In genomic region chr6:132780770-132781371, GRCh38 we compare ENCODE assay signal across 9 cellular contexts. TPM values are rescaled to one million over a fixed set of nuclear protein-coding genes. Genes with fewer than 3 reads are reported as not detected.
DNase-seq lines count a peak whose midpoint lies in the region; ATAC-seq and TF ChIP-seq lines count a peak whose summit lies in the region.
"Had no signal": no experiment of that assay in that cellular context is flagged by ENCODE, and none has a peak within 500 bp of the region (broad histone marks: within the 10 kb centered on the region; RNA-seq: fewer than 3 reads in every experiment).

No MANE protein-coding gene starts in this region.

- H3K9me2 ChIP-seq in PC-9 (ENCODE audit: insufficient read depth): no peaks in the 10 kb centered on the region; the same call in 1 of the 2 replicates

- H3K27ac Mint-ChIP-seq in activated T-helper 1 cell treated with anti-CD3 and anti-CD28 coated beads, Interleukin-12 subunit alpha, Interleukin-12 subunit beta, Interleukin-2, Interleukin-4 antibody, amounts not matched to agents 30 ng/mL and 10 ng/mL and 1 ng/mL, durations not matched to agents 14 hours and 24 hours and 36 hours: no peak overlapping the region
- H3K27ac Mint-ChIP-seq: stimulated activated naive CD8-positive, alpha-beta T cell treated with anti-CD3 and anti-CD28 coated beads, Interleukin-15, Interleukin-2, amounts not matched to agents 100 ng/mL and 50 ng/mL, for 24 hours had no signal

- H3K4me2 ChIP-seq in PC-9: no peak overlapping the region

- H3K4me3 Mint-ChIP-seq in activated T-helper 1 cell treated with anti-CD3 and anti-CD28 coated beads, Interleukin-12 subunit alpha, Interleukin-12 subunit beta, Interleukin-2, Interleukin-4 antibody, amounts not matched to agents 30 ng/mL and 10 ng/mL and 1 ng/mL, durations not matched to agents 14 hours and 24 hours and 36 hours: no peak overlapping the region
- H3K4me3 Mint-ChIP-seq: stimulated activated naive CD8-positive, alpha-beta T cell treated with anti-CD3 and anti-CD28 coated beads, Interleukin-15, Interleukin-2, amounts not matched to agents 100 ng/mL and 50 ng/mL, for 24 hours had no signal

- H3K79me2 ChIP-seq in PC-9 (ENCODE audit: low read depth): no peaks in the 10 kb centered on the region

- no peak overlapping the region for H3K27ac ChIP-seq in PC-9

- no peak overlapping the region for H2AFZ ChIP-seq in PC-9

- H3K4me1 Mint-ChIP-seq in activated T-helper 1 cell treated with anti-CD3 and anti-CD28 coated beads, Interleukin-12 subunit alpha, Interleukin-12 subunit beta, Interleukin-2, Interleukin-4 antibody, amounts not matched to agents 30 ng/mL and 10 ng/mL and 1 ng/mL, durations not matched to agents 14 hours and 24 hours and 36 hours (ENCODE audit: low read depth): no peaks in the 10 kb centered on the region

- H3K4me3 ChIP-seq in AG09309 (ENCODE audit: control insufficient read depth, low read depth, low read length) (no peak overlapping the region), PC-9 (no peak overlapping the region), fibroblast of the aortic adventitia (ENCODE audit: low read depth, low read length) (no peak overlapping the region)

- H3F3A ChIP-seq in PC-9 (ENCODE audit: insufficient read depth, low read depth): no peaks in the 10 kb centered on the region

- H3K9me3 Mint-ChIP-seq in activated T-helper 1 cell treated with anti-CD3 and anti-CD28 coated beads, Interleukin-12 subunit alpha, Interleukin-12 subunit beta, Interleukin-2, Interleukin-4 antibody, amounts not matched to agents 30 ng/mL and 10 ng/mL and 1 ng/mL, durations not matched to agents 14 hours and 24 hours and 36 hours: no peaks in the 10 kb centered on the region
- H3K9me3 Mint-ChIP-seq: stimulated activated naive CD8-positive, alpha-beta T cell treated with anti-CD3 and anti-CD28 coated beads, Interleukin-15, Interleukin-2, amounts not matched to agents 100 ng/mL and 50 ng/mL, for 24 hours had no signal

- intact Hi-C loops in PC-9 (cut with micrococcal nuclease; ENCODE audit: unreplicated experiment): loop anchor here (5.0 kb wide), 2 partner anchors 109 to 249 kb away; no protein-coding TSS in a partner anchor
- intact Hi-C loops in activated T-helper 1 cell treated with anti-CD3 and anti-CD28 coated beads, Interleukin-12 subunit alpha, Interleukin-12 subunit beta, Interleukin-2, Interleukin-4 antibody, amounts not matched to agents 30 ng/mL and 10 ng/mL and 1 ng/mL, durations not matched to agents 14 hours and 24 hours and 36 hours (cut with micrococcal nuclease): loop anchor here (5.0 kb wide), 1 partner anchor 114 kb away; no protein-coding TSS in a partner anchor

- no peaks in the 10 kb centered on the region for H4K20me1 ChIP-seq in PC-9 (ENCODE audit: insufficient read depth)

- no peaks in the 10 kb centered on the region for H3K27me3 ChIP-seq in PC-9 (ENCODE audit: insufficient read depth, low read depth)

- POLR2A ChIA-PET in PC-9 (lab: Charles Lee; ENCODE audit: unreplicated experiment): interaction anchor here (0.6 kb wide), 1 partner anchor 39 kb away, joined by 30 read pairs; no protein-coding TSS in a partner anchor

- peaks cover 23% of the 10 kb centered on the region for H3K36me3 ChIP-seq in PC-9 (ENCODE audit: low read depth)

- BruUV-seq in PC-9 (replicated peaks; lab: Mats Ljungman, UMichigan): no TSS peak

- TF ChIP-seq CTCF in AG09309 (IDR thresholded peaks at IDR 0.05; ENCODE audit: control insufficient read depth, insufficient read depth, low read depth, low read length, missing control alignments) (peak; percentile 52), PC-9 (conservative IDR thresholded peaks at IDR 0.05) (peak; percentile 73), fibroblast of the aortic adventitia (IDR thresholded peaks at IDR 0.05; ENCODE audit: insufficient read depth, low read length) (peak; percentile 69)

- CTCF ChIA-PET in PC-9 (lab: Charles Lee): no interaction called here

- peaks cover 2% of the 10 kb centered on the region for H3K36me3 Mint-ChIP-seq in activated T-helper 1 cell treated with anti-CD3 and anti-CD28 coated beads, Interleukin-12 subunit alpha, Interleukin-12 subunit beta, Interleukin-2, Interleukin-4 antibody, amounts not matched to agents 30 ng/mL and 10 ng/mL and 1 ng/mL, durations not matched to agents 14 hours and 24 hours and 36 hours (ENCODE audit: low read depth)

- DNase-seq in AG09309 (ENCODE audit: low read depth) (peak; percentile 17), PC-9 (no peak), fibroblast of the aortic adventitia (ENCODE audit: low read depth) (peak; percentile 52), NCI-H128 (lab: John Stamatoyannopoulos, UW; ENCODE audit: unreplicated experiment) (no peak), NOMO-1 treated with dmso at 0.1 percent for 144 hours (lab: John Stamatoyannopoulos, UW; ENCODE audit: unreplicated experiment) (no peak)
- no peak for DNase-seq in activated T-helper 1 cell treated with anti-CD3 and anti-CD28 coated beads, Interleukin-12 subunit alpha, Interleukin-12 subunit beta, Interleukin-2, Interleukin-4 antibody, amounts not matched to agents 30 ng/mL and 10 ng/mL and 1 ng/mL, durations not matched to agents 14 hours and 24 hours and 36 hours (ENCODE audit: low spot score)

- ATAC-seq in GM21381 (IDR thresholded peaks at IDR 0.05; ENCODE audit: unreplicated experiment) (peak; percentile 70), HG03139 (IDR thresholded peaks at IDR 0.05; ENCODE audit: unreplicated experiment) (no peak)

- no peaks in the 10 kb centered on the region for H3K27me3 Mint-ChIP-seq in activated T-helper 1 cell treated with anti-CD3 and anti-CD28 coated beads, Interleukin-12 subunit alpha, Interleukin-12 subunit beta, Interleukin-2, Interleukin-4 antibody, amounts not matched to agents 30 ng/mL and 10 ng/mL and 1 ng/mL, durations not matched to agents 14 hours and 24 hours and 36 hours (ENCODE audit: insufficient read depth)
- H3K27me3 Mint-ChIP-seq: stimulated activated naive CD8-positive, alpha-beta T cell treated with anti-CD3 and anti-CD28 coated beads, Interleukin-15, Interleukin-2, amounts not matched to agents 100 ng/mL and 50 ng/mL, for 24 hours had no signal

- no peaks in the 10 kb centered on the region for H3K9me3 ChIP-seq in PC-9 (ENCODE audit: insufficient read depth, low read depth)

- H3K4me1 ChIP-seq in PC-9 (replicated peaks; ENCODE audit: insufficient read depth): no peaks in the 10 kb centered on the region

RNA-seq across cellular contexts. Expression of gene SLC18B1, which starts 17.6 kb away (rescaled TPM):
- total RNA-seq in PC-9 (2021) (18.0 and 20.8 TPM in 2 replicates), fibroblast of the aortic adventitia (ENCODE audit: low replicate concordance) (6.8 and 17.8 TPM in 2 replicates)
- total RNA-seq in activated T-helper 1 cell treated with anti-CD3 and anti-CD28 coated beads, Interleukin-12 subunit alpha, Interleukin-12 subunit beta, Interleukin-2, Interleukin-4 antibody, amounts not matched to agents 30 ng/mL and 10 ng/mL and 1 ng/mL, durations not matched to agents 14 hours and 24 hours and 36 hours: 3.4 and 3.7 TPM in 2 replicates

RNA-seq across cellular contexts. Expression of gene VNN2, which starts 23.2 kb away (rescaled TPM):
- total RNA-seq in PC-9 (2021): 1.2 TPM in 1 of 2 replicates, not detected in the other
- 0.18 TPM in 1 of 2 replicates, not detected in the other for total RNA-seq in fibroblast of the aortic adventitia (ENCODE audit: low replicate concordance)
- total RNA-seq in activated T-helper 1 cell treated with anti-CD3 and anti-CD28 coated beads, Interleukin-12 subunit alpha, Interleukin-12 subunit beta, Interleukin-2, Interleukin-4 antibody, amounts not matched to agents 30 ng/mL and 10 ng/mL and 1 ng/mL, durations not matched to agents 14 hours and 24 hours and 36 hours: 2.5 and 2.7 TPM in 2 replicates

RNA-seq across cellular contexts. Expression of gene RPS12, which starts 33.5 kb away (rescaled TPM):
- total RNA-seq in PC-9 (2021) (1,228 and 1,296 TPM in 2 replicates), fibroblast of the aortic adventitia (ENCODE audit: low replicate concordance) (735 and 2,091 TPM in 2 replicates)
- 1,027 and 1,074 TPM in 2 replicates for total RNA-seq in activated T-helper 1 cell treated with anti-CD3 and anti-CD28 coated beads, Interleukin-12 subunit alpha, Interleukin-12 subunit beta, Interleukin-2, Interleukin-4 antibody, amounts not matched to agents 30 ng/mL and 10 ng/mL and 1 ng/mL, durations not matched to agents 14 hours and 24 hours and 36 hours

Comparison
In these comparisons a context has a peak if more than half of its experiments do, and no peak if none do; other contexts are left out.
1. DNase-seq: peak in AG09309 (single experiment) and fibroblast of the aortic adventitia (single experiment); none in PC-9 (0 of 2), NCI-H128 (single experiment), NOMO-1 treated with dmso at 0.1 percent for 144 hours (single experiment) and activated T-helper 1 cell treated with anti-CD3 and anti-CD28 coated beads, Interleukin-12 subunit alpha, Interleukin-12 subunit beta, Interleukin-2, Interleukin-4 antibody, amounts not matched to agents 30 ng/mL and 10 ng/mL and 1 ng/mL, durations not matched to agents 14 hours and 24 hours and 36 hours (single experiment).
2. Peak in every context shown above with its lines, with median percentiles within 50 percentile points of each other: CTCF ChIP-seq.